Comparison of ENCODE assay signal across 1 cellular context in the genomic region with DNA sequence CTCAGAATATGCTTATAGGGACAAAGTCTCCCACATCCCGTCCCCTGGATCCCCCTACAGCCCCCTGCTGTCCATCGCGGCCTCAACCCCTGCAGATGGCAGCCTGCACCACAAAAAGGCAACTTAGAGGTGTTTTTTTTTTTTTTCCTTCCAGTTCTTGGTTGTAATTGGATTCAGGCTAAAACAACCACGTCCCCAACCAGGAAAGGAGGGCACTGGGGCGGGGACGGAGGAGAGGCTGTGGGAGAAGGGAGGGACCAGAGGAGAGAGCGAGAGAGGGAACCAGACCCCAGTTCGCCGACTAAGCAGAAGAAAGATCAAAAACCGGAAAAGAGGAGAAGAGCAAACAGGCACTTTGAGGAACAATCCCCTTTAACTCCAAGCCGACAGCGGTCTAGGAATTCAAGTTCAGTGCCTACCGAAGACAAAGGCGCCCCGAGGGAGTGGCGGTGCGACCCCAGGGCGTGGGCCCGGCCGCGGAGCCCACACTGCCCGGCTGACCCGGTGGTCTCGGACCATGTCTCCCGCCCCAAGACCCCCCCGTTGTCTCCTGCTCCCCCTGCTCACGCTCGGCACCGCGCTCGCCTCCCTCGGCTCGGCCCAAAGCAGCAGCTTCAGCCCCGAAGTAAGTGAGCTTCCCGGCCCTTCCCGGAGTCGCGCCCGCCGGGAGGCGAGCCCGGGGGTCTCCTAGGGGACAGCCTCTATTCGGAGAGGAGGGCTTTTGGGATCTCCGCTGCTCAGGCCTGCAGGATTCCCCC.
TF ChIP-seq lines count a peak whose summit lies in the region.

A gene (plus strand): TSS at position 285 of the 758 bp plus-strand sequence. CDS start 233 bp downstream, at position 518.

TF ChIP-seq in HepG2, 621 proteins besides CTCF, POLR2A, EP300 and RAD21 (continued from another document and continues in another):
- TF ChIP-seq, protein P1, sequence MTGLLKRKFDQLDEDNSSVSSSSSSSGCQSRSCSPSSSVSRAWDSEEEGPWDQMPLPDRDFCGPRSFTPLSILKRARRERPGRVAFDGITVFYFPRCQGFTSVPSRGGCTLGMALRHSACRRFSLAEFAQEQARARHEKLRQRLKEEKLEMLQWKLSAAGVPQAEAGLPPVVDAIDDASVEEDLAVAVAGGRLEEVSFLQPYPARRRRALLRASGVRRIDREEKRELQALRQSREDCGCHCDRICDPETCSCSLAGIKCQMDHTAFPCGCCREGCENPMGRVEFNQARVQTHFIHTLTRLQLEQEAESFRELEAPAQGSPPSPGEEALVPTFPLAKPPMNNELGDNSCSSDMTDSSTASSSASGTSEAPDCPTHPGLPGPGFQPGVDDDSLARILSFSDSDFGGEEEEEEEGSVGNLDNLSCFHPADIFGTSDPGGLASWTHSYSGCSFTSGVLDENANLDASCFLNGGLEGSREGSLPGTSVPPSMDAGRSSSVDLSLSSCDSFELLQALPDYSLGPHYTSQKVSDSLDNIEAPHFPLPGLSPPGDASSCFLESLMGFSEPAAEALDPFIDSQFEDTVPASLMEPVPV (CRISPR knock-in tag; IDR thresholded peaks at IDR 0.05), result peak; percentile 60; the same call in 1 of the 2 replicates
- TF ChIP-seq KDM2A (CRISPR knock-in tag; IDR thresholded peaks at IDR 0.05; ENCODE audit: borderline replicate concordance, low read depth) (peak; percentile 31; the same call in 1 of the 2 replicates), RFX5 (IDR thresholded peaks at IDR 0.05; ENCODE audit: low read depth, low read length) (no peak), CEBPB (IDR thresholded peaks at IDR 0.05; ENCODE audit: borderline replicate concordance, low read depth, low read length) (no peak), NBN (conservative IDR thresholded peaks at IDR 0.05) (no peak), ZNF549 (CRISPR knock-in tag; IDR thresholded peaks at IDR 0.05) (no peak), MTF2 (CRISPR knock-in tag; IDR thresholded peaks at IDR 0.05; ENCODE audit: borderline replicate concordance) (0 out of 2 replicates have a peak, but pooled peaks have one; percentile 10), ZNF235 (CRISPR knock-in tag; IDR thresholded peaks at IDR 0.05; ENCODE audit: borderline replicate concordance) (no peak), ZFP36 (IDR thresholded peaks at IDR 0.05; ENCODE audit: borderline replicate concordance, low read depth, low read length, partially characterized antibody) (no peak), SIN3B (IDR thresholded peaks at IDR 0.05; ENCODE audit: low read length) (no peak), RXRA (CRISPR knock-in tag; IDR thresholded peaks at IDR 0.05) (no peak; the same call in 1 of the 2 replicates), FOSL2 (CRISPR knock-in tag; IDR thresholded peaks at IDR 0.05) (no peak), RXRB (CRISPR knock-in tag; IDR thresholded peaks at IDR 0.05; ENCODE audit: borderline replicate concordance) (0 out of 2 replicates have a peak, but pooled peaks have one; percentile 10), ZNF615 (CRISPR knock-in tag; IDR thresholded peaks at IDR 0.05; ENCODE audit: borderline replicate concordance) (peak; percentile 86; the same call in 1 of the 2 replicates), ZNF484 (CRISPR knock-in tag; IDR thresholded peaks at IDR 0.05; ENCODE audit: borderline replicate concordance, low read depth) (no peak), WIZ (CRISPR knock-in tag; IDR thresholded peaks at IDR 0.05) (no peak), ZNF468 (CRISPR knock-in tag; IDR thresholded peaks at IDR 0.05) (no peak), NCOA5 (CRISPR knock-in tag; IDR thresholded peaks at IDR 0.05) (0 out of 2 replicates have a peak, but pooled peaks have one; percentile 22), ZNF713 (CRISPR knock-in tag; IDR thresholded peaks at IDR 0.05) (0 out of 2 replicates have a peak, but pooled peaks have one; percentile 52), ZMAT3 (CRISPR knock-in tag; conservative IDR thresholded peaks at IDR 0.05) (no peak), ZNF775 (CRISPR knock-in tag; IDR thresholded peaks at IDR 0.05; ENCODE audit: borderline replicate concordance) (no peak), ZNF30 (CRISPR knock-in tag; IDR thresholded peaks at IDR 0.05) (no peak), MEIS2 (CRISPR knock-in tag; IDR thresholded peaks at IDR 0.05) (0 out of 2 replicates have a peak, but pooled peaks have one; percentile 36), ZFP37 (CRISPR knock-in tag; IDR thresholded peaks at IDR 0.05; ENCODE audit: borderline replicate concordance) (no peak), ELF4 (CRISPR knock-in tag; IDR thresholded peaks at IDR 0.05; ENCODE audit: borderline replicate concordance) (no peak), HCFC1 (IDR thresholded peaks at IDR 0.05; ENCODE audit: low read depth, low read length) (no peak), GATAD2A (CRISPR knock-in tag; IDR thresholded peaks at IDR 0.05) (0 out of 2 replicates have a peak, but pooled peaks have one; percentile 7), NR1H2 (CRISPR knock-in tag; IDR thresholded peaks at IDR 0.05; ENCODE audit: borderline replicate concordance, low read depth) (no peak; the same call in 1 of the 2 replicates), THAP11 (CRISPR knock-in tag; IDR thresholded peaks at IDR 0.05) (no peak), ZNF569 (CRISPR knock-in tag; IDR thresholded peaks at IDR 0.05; ENCODE audit: borderline replicate concordance) (no peak), MED1 (CRISPR knock-in tag; IDR thresholded peaks at IDR 0.05) (no peak), ZNF629 (CRISPR knock-in tag; conservative IDR thresholded peaks at IDR 0.05) (no peak)
- TF ChIP-seq, protein P2, sequence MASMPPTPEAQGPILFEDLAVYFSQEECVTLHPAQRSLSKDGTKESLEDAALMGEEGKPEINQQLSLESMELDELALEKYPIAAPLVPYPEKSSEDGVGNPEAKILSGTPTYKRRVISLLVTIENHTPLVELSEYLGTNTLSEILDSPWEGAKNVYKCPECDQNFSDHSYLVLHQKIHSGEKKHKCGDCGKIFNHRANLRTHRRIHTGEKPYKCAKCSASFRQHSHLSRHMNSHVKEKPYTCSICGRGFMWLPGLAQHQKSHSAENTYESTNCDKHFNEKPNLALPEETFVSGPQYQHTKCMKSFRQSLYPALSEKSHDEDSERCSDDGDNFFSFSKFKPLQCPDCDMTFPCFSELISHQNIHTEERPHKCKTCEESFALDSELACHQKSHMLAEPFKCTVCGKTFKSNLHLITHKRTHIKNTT (CRISPR knock-in tag; IDR thresholded peaks at IDR 0.05), result no peak
- TF ChIP-seq, protein P3, sequence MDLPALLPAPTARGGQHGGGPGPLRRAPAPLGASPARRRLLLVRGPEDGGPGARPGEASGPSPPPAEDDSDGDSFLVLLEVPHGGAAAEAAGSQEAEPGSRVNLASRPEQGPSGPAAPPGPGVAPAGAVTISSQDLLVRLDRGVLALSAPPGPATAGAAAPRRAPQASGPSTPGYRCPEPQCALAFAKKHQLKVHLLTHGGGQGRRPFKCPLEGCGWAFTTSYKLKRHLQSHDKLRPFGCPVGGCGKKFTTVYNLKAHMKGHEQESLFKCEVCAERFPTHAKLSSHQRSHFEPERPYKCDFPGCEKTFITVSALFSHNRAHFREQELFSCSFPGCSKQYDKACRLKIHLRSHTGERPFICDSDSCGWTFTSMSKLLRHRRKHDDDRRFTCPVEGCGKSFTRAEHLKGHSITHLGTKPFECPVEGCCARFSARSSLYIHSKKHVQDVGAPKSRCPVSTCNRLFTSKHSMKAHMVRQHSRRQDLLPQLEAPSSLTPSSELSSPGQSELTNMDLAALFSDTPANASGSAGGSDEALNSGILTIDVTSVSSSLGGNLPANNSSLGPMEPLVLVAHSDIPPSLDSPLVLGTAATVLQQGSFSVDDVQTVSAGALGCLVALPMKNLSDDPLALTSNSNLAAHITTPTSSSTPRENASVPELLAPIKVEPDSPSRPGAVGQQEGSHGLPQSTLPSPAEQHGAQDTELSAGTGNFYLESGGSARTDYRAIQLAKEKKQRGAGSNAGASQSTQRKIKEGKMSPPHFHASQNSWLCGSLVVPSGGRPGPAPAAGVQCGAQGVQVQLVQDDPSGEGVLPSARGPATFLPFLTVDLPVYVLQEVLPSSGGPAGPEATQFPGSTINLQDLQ (CRISPR knock-in tag; IDR thresholded peaks at IDR 0.05), result peak; percentile 14; the same call in 1 of the 2 replicates
- TF ChIP-seq, protein P4, sequence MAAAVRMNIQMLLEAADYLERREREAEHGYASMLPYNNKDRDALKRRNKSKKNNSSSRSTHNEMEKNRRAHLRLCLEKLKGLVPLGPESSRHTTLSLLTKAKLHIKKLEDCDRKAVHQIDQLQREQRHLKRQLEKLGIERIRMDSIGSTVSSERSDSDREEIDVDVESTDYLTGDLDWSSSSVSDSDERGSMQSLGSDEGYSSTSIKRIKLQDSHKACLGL (CRISPR knock-in tag; IDR thresholded peaks at IDR 0.05), result no peak; the same call in 1 of the 2 replicates
- TF ChIP-seq, protein P5, sequence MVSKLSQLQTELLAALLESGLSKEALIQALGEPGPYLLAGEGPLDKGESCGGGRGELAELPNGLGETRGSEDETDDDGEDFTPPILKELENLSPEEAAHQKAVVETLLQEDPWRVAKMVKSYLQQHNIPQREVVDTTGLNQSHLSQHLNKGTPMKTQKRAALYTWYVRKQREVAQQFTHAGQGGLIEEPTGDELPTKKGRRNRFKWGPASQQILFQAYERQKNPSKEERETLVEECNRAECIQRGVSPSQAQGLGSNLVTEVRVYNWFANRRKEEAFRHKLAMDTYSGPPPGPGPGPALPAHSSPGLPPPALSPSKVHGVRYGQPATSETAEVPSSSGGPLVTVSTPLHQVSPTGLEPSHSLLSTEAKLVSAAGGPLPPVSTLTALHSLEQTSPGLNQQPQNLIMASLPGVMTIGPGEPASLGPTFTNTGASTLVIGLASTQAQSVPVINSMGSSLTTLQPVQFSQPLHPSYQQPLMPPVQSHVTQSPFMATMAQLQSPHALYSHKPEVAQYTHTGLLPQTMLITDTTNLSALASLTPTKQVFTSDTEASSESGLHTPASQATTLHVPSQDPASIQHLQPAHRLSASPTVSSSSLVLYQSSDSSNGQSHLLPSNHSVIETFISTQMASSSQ (IDR thresholded peaks at IDR 0.05; ENCODE audit: low read depth), result no peak
- TF ChIP-seq, protein P5 (CRISPR knock-in tag; IDR thresholded peaks at IDR 0.05; ENCODE audit: borderline replicate concordance), result no peak
- TF ChIP-seq, protein P6, sequence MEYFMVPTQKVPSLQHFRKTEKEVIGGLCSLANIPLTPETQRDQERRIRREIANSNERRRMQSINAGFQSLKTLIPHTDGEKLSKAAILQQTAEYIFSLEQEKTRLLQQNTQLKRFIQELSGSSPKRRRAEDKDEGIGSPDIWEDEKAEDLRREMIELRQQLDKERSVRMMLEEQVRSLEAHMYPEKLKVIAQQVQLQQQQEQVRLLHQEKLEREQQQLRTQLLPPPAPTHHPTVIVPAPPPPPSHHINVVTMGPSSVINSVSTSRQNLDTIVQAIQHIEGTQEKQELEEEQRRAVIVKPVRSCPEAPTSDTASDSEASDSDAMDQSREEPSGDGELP (IDR thresholded peaks at IDR 0.05; ENCODE audit: borderline replicate concordance, low read depth), result no peak
- TF ChIP-seq, protein P7, sequence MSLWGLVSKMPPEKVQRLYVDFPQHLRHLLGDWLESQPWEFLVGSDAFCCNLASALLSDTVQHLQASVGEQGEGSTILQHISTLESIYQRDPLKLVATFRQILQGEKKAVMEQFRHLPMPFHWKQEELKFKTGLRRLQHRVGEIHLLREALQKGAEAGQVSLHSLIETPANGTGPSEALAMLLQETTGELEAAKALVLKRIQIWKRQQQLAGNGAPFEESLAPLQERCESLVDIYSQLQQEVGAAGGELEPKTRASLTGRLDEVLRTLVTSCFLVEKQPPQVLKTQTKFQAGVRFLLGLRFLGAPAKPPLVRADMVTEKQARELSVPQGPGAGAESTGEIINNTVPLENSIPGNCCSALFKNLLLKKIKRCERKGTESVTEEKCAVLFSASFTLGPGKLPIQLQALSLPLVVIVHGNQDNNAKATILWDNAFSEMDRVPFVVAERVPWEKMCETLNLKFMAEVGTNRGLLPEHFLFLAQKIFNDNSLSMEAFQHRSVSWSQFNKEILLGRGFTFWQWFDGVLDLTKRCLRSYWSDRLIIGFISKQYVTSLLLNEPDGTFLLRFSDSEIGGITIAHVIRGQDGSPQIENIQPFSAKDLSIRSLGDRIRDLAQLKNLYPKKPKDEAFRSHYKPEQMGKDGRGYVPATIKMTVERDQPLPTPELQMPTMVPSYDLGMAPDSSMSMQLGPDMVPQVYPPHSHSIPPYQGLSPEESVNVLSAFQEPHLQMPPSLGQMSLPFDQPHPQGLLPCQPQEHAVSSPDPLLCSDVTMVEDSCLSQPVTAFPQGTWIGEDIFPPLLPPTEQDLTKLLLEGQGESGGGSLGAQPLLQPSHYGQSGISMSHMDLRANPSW (CRISPR knock-in tag; IDR thresholded peaks at IDR 0.05; ENCODE audit: borderline replicate concordance), result no peak
